12 cellular contexts compared by ENCODE assay signal in the genomic region with DNA sequence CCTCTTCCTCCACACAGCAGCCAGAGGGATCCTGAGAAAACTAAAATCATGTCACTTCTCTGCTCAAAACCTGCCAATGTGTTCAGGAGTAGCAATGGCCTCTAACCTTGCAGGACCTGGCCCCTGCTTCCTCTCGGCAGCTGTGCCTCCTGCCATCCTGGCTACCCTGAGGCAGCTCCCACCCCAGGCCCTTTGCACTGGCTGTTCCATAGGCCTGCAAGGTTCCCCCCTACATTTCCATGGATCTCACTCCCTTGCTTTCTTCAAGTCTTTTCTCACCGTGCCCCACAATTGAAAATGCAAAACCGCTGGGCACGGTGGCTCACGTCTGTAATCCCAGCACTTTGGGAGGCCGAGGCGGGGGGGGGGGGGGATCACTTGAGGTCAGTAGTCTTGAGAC. TPM values are rescaled to one million over a fixed set of nuclear protein-coding genes. Genes with fewer than 3 reads are reported as not detected.
DNase-seq lines count a peak whose midpoint lies in the region; ATAC-seq and TF ChIP-seq lines count a peak whose summit lies in the region.
"Had no signal": no experiment of that assay in that cellular context is flagged by ENCODE, and none has a peak within 500 bp of the region (broad histone marks: within the 10 kb centered on the region; RNA-seq: fewer than 3 reads in every experiment).

No MANE protein-coding gene starts in this region.

- no peaks in the 10 kb centered on the region for H3K9me3 ChIP-seq in heart right ventricle
- no peaks in the 10 kb centered on the region for H3K9me3 ChIP-seq in PC-3 (ENCODE audit: low read length)
- no peaks in the 10 kb centered on the region for H3K9me3 ChIP-seq in gastroesophageal sphincter
- no peaks in the 10 kb centered on the region for H3K9me3 ChIP-seq in thoracic aorta

- ATAC-seq in heart right ventricle, result no peak
- ATAC-seq in Right ventricle myocardium superior (ENCODE audit: poor library complexity), result no peak
- ATAC-seq in PC-3, result no peak
- no peak for ATAC-seq in gastroesophageal sphincter
- no peak for ATAC-seq in thoracic aorta (ENCODE audit: insufficient number of reproducible peaks, low FRiP score, low read depth)
- ATAC-seq in GM21717 (IDR thresholded peaks at IDR 0.05; ENCODE audit: unreplicated experiment), result no peak
- ATAC-seq: effector memory CD8-positive, alpha-beta T cell had no signal

- peaks cover 28% of the 10 kb centered on the region for H3K79me2 ChIP-seq in PC-3 (ENCODE audit: low read length)

- no peaks in the 10 kb centered on the region for H3K9me2 ChIP-seq in PC-3 (replicated peaks; ENCODE audit: low read length)

- no TSS peak for BruUV-seq in PC-3 (replicated peaks; lab: Mats Ljungman, UMichigan)

- TF ChIP-seq EP300 in gastroesophageal sphincter (IDR thresholded peaks at IDR 0.05), result no peak

- intact Hi-C loops in heart right ventricle (cut with DNase I), result loop anchor here in 1 of 10 donors (2.0 kb wide), 1 partner anchor 43 kb away; a partner anchor contains a TSS
- intact Hi-C loops in Right ventricle myocardium superior (cut with DNase I), result no loop called here
- intact Hi-C loops in PC-3 (cut with micrococcal nuclease), result loop anchor here (2.0 to 10.0 kb wide), 2 partner anchors 17 to 1459 kb away; a partner anchor contains a TSS

- peak overlapping the region; percentile 94 for H3K4me2 ChIP-seq in PC-3 (ENCODE audit: low read length)

- peaks cover 4% of the 10 kb centered on the region for H3F3A ChIP-seq in PC-3 (ENCODE audit: low read length, unreplicated experiment)

- no peak overlapping the region for H3K9ac ChIP-seq in PC-3 (ENCODE audit: low read length)

- no peaks in the 10 kb centered on the region; the same call in 1 of the 2 replicates for H4K20me1 ChIP-seq in PC-3 (ENCODE audit: low read length)

- TF ChIP-seq CTCF in heart right ventricle (IDR thresholded peaks at IDR 0.05) (no peak), PC-3 (conservative IDR thresholded peaks at IDR 0.05; ENCODE audit: low read depth, low read length) (no peak), gastroesophageal sphincter (IDR thresholded peaks at IDR 0.05) (no peak), thoracic aorta (IDR thresholded peaks at IDR 0.05) (no peak)

- H3K36me3 ChIP-seq in heart right ventricle (peaks cover 0 to 12% (median 0%) of the 10 kb centered on the region in 9 donors), PC-3 (ENCODE audit: low read depth, low read length) (peaks cover 8% of the 10 kb centered on the region), gastroesophageal sphincter (no peaks in the 10 kb centered on the region), thoracic aorta (no peaks in the 10 kb centered on the region)

- H3K4me3 ChIP-seq in heart right ventricle, result no peak overlapping the region
- peak overlapping the region; percentile 81 for H3K4me3 ChIP-seq in PC-3 (ENCODE audit: low read length)
- no peak overlapping the region for H3K4me3 ChIP-seq in gastroesophageal sphincter
- H3K4me3 ChIP-seq in thoracic aorta, result no peak overlapping the region

- CTCF ChIA-PET in PC-3 (lab: Charles Lee), result interaction anchor here (0.6 kb wide), 2 partner anchors 13 to 69 kb away, joined by 6 to 11 read pairs; no protein-coding TSS in a partner anchor

- POLR2A ChIA-PET in PC-3 (lab: Charles Lee; ENCODE audit: unreplicated experiment), result no interaction called here

- 91 to 95% methylated on average over 7 of the region's 7 CpGs for WGBS in heart right ventricle, 2 donors
- WGBS in gastroesophageal sphincter (ENCODE audit: low coverage in 1 of 2), 2 donors, result 67 to 71% methylated on average over 1 of the region's 7 CpGs

- H3K27me3 ChIP-seq in heart right ventricle, result no peaks in the 10 kb centered on the region
- no peaks in the 10 kb centered on the region for H3K27me3 ChIP-seq in PC-3 (ENCODE audit: low read length)
- no peaks in the 10 kb centered on the region for H3K27me3 ChIP-seq in gastroesophageal sphincter
- H3K27me3 ChIP-seq in thoracic aorta (replicated peaks; ENCODE audit: insufficient read depth), result no peaks in the 10 kb centered on the region

- H3K27ac ChIP-seq in heart right ventricle (peak overlapping the region in 6 of 10 donors; percentile 27 to 98 (median 91)), PC-3 (ENCODE audit: low read length) (no peak overlapping the region), gastroesophageal sphincter (peak overlapping the region in 3 of 4 donors; percentile 48 to 98 (median 86)), thoracic aorta (peak overlapping the region; percentile 85 to 94)

- no peak for TF ChIP-seq POLR2A in gastroesophageal sphincter (IDR thresholded peaks at IDR 0.05)

- DNase-seq in heart right ventricle (no peak), Right ventricle myocardium superior (no peak), PC-3 (no peak), thoracic aorta (ENCODE audit: low spot score) (no peak), NOMO-1 treated with DMSO at 0.1 percent for 48 hours (lab: John Stamatoyannopoulos, UW; ENCODE audit: unreplicated experiment) (no peak), NCI-H524 treated with DMSO at 0.1 percent for 48 hours (lab: John Stamatoyannopoulos, UW) (no peak)
- DNase-seq: activated effector memory CD4-positive, alpha-beta T cell treated with Interleukin-2 at 50 U/mL for 16 hours; effector memory CD8-positive, alpha-beta T cell; hypothalamus; stimulated activated CD8-positive, alpha-beta memory T cell treated with anti-CD3 and anti-CD28 coated beads, Interleukin-4, amount 100 ng/mL, for 48 hours had no signal

- peaks cover 12 to 53% (median 44%) of the 10 kb centered on the region in 9 donors for H3K4me1 ChIP-seq in heart right ventricle
- peaks cover 24% of the 10 kb centered on the region for H3K4me1 ChIP-seq in PC-3 (ENCODE audit: insufficient read depth, low read length)
- peaks cover 2 to 53% (median 28%) of the 10 kb centered on the region in 3 donors for H3K4me1 ChIP-seq in gastroesophageal sphincter
- H3K4me1 ChIP-seq in thoracic aorta (ENCODE audit: control insufficient read depth in 1 of 2, low read depth in 2 of 2), result peaks cover 25 to 50% of the 10 kb centered on the region in 2 donors

- no peak overlapping the region for H2AFZ ChIP-seq in PC-3 (ENCODE audit: low read length)

RNA-seq across cellular contexts. Expression of a gene that starts 2.1 kb away (rescaled TPM):
- total RNA-seq in heart right ventricle (100 to 1,000 TPM in 1 of 10 donors, 10 to 100 TPM in 9; 67.4 to 105 (median 87.9) TPM), Right ventricle myocardium superior (116 TPM), PC-3 (2014; rRNA removed) (543 and 557 TPM in 2 replicates), gastroesophageal sphincter (100 to 1,000 TPM in 1 of 4 donors, 10 to 100 TPM in 3; 88.6 to 134 (median 94.0) TPM), thoracic aorta (10 to 100 TPM; 74.7 to 91.2 TPM)
- 100 to 1,000 TPM in 1 of 2 donors, 10 to 100 TPM in 1; 55.3 to 144 TPM for polyA plus RNA-seq in heart right ventricle

RNA-seq across cellular contexts. Expression of a gene that starts 18.0 kb away (rescaled TPM):
- 100 to 1,000 TPM in 8 of 10 donors, 10 to 100 TPM in 2; 86.2 to 134 (median 115) TPM for total RNA-seq in heart right ventricle
- polyA plus RNA-seq in heart right ventricle, result 100 to 1,000 TPM in 1 of 2 donors, 10 to 100 TPM in 1; 77.6 to 497 TPM
- total RNA-seq in Right ventricle myocardium superior, result 124 TPM
- total RNA-seq in PC-3 (2014; rRNA removed), result 71.4 and 77.1 TPM in 2 replicates
- total RNA-seq in gastroesophageal sphincter, result 10 to 100 TPM; 26.9 to 56.2 (median 30.4) TPM
- total RNA-seq in thoracic aorta, result 10 to 100 TPM; 15.8 to 17.6 TPM

RNA-seq across cellular contexts. Expression of a gene that starts 22.6 kb away (rescaled TPM):
- total RNA-seq in heart right ventricle (10 to 100 TPM in 1 of 10 donors, 1 to 10 TPM in 9; 2.3 to 30.8 (median 5.4) TPM), Right ventricle myocardium superior (6.0 TPM), PC-3 (2014; rRNA removed) (2.1 and 2.4 TPM in 2 replicates), gastroesophageal sphincter (10 to 100 TPM; 14.5 to 28.5 (median 17.0) TPM), thoracic aorta (10 to 100 TPM; 47.2 to 66.6 TPM)
- polyA plus RNA-seq in heart right ventricle, result 1 to 10 TPM; 7.5 to 9.2 TPM

RNA-seq across cellular contexts. Expression of a gene that starts 42.1 kb away (rescaled TPM):
- total RNA-seq in heart right ventricle (10 to 100 TPM; 50.5 to 81.7 (median 61.4) TPM), Right ventricle myocardium superior (79.8 TPM), PC-3 (2014; rRNA removed) (56.0 and 57.7 TPM in 2 replicates), gastroesophageal sphincter (10 to 100 TPM; 41.4 to 59.9 (median 50.3) TPM), thoracic aorta (10 to 100 TPM; 67.2 to 95.3 TPM)
- 100 to 1,000 TPM in 1 of 2 donors, 10 to 100 TPM in 1; 87.2 to 188 TPM for polyA plus RNA-seq in heart right ventricle

RNA-seq across cellular contexts. Expression of a gene that starts 42.2 kb away (rescaled TPM):
- total RNA-seq in heart right ventricle, result 10 to 100 TPM; 57.3 to 85.6 (median 71.0) TPM
- polyA plus RNA-seq in heart right ventricle, result 10 to 100 TPM; 93.0 to 95.2 TPM
- 60.8 TPM for total RNA-seq in Right ventricle myocardium superior
- 98.3 and 102 TPM in 2 replicates for total RNA-seq in PC-3 (2014; rRNA removed)
- total RNA-seq in gastroesophageal sphincter, result 10 to 100 TPM; 36.8 to 53.7 (median 45.8) TPM
- 10 to 100 TPM; 52.3 to 61.6 TPM for total RNA-seq in thoracic aorta
